9 cellular contexts compared by ENCODE assay signal in genomic region chr6:145749632-145750031, GRCh38. TPM values are rescaled to one million over a fixed set of nuclear protein-coding genes. Genes with fewer than 3 reads are reported as not detected.
DNase-seq lines count a peak whose midpoint lies in the region; ATAC-seq, FAIRE-seq and TF ChIP-seq lines count a peak whose summit lies in the region.
"Had no signal": no experiment of that assay in that cellular context is flagged by ENCODE, and none has a peak within 500 bp of the region (broad histone marks: within the 10 kb centered on the region; RNA-seq: fewer than 3 reads in every experiment).

No MANE protein-coding gene starts in this region.

- no peak overlapping the region for H3K27ac Mint-ChIP-seq in activated naive CD8-positive, alpha-beta T cell treated with anti-CD3 and anti-CD28 coated beads, Interleukin-2, amount 50 U/mL, for 24 hours

- peak overlapping the region in 1 of 2 experiments; percentile 40; a peak in 2 of 4 replicates for H3K9ac ChIP-seq in K562 (ENCODE audit: insufficient read depth in 1 of 2, low read depth in 2 of 2, low read length in 2 of 2)

- no peaks in the 10 kb centered on the region for H3K9me1 ChIP-seq in K562 (ENCODE audit: control insufficient read depth, insufficient read depth, low read length)

- CTCF ChIA-PET in K562 (lab: Yijun Ruan, JAX; ENCODE audit: low intra/inter-chr PET ratio), result interaction anchor here (0.6 kb wide), 1 partner anchor 47 kb away, joined by 3 read pairs; no protein-coding TSS in a partner anchor
- CTCF ChIA-PET in HEK293T (lab: Yijun Ruan, JAX), result no interaction called here

- TF ChIP-seq POLR2A in K562 (conservative IDR thresholded peaks at IDR 0.05), result no peak

- peak overlapping the region; percentile 81 for H2AFZ ChIP-seq in K562 (ENCODE audit: low read depth, low read length)

- no peaks in the 10 kb centered on the region for H3K27me3 Mint-ChIP-seq in activated naive CD8-positive, alpha-beta T cell treated with anti-CD3 and anti-CD28 coated beads, Interleukin-2, amount 50 U/mL, for 24 hours

- no peaks in the 10 kb centered on the region for H3K27me3 ChIP-seq in K562 (ENCODE audit: control insufficient read depth in 2 of 2, insufficient read depth in 2 of 2, low read length in 2 of 2)

- in situ Hi-C loops in K562 (cut with MboI), result no loop called here

- H3K4me3 Mint-ChIP-seq in activated naive CD8-positive, alpha-beta T cell treated with anti-CD3 and anti-CD28 coated beads, Interleukin-2, amount 50 U/mL, for 24 hours, result no peak overlapping the region

- TF ChIP-seq EP300 in K562 (IDR thresholded peaks at IDR 0.05; ENCODE audit: low read length), result peak; percentile 67

- no peaks in the 10 kb centered on the region for H3K9me3 ChIP-seq in K562 (replicated peaks; ENCODE audit: control insufficient read depth, insufficient read depth, low read depth, low read length)

- peak; percentile 83 for FAIRE-seq in K562 (lab: Jason Lieb, UNC)

- H3K4me2 ChIP-seq in K562 (ENCODE audit: insufficient read depth, low read length), result peak overlapping the region; percentile 50

- peak overlapping the region; percentile 55 for H3K27ac ChIP-seq in K562 (ENCODE audit: extremely low read depth, low read depth, low read length)

- DNase-seq in K562 (ENCODE audit: extremely low read depth in 1 of 4, low spot score in 3 of 4), result peak in 3 of 4 experiments; percentile 18 to 79 (median 68)
- DNase-seq in renal cortical epithelial cell (ENCODE audit: low read depth), result peak; percentile 88
- DNase-seq in COR-L47 (lab: John Stamatoyannopoulos, UW), result no peak
- DNase-seq in putamen (ENCODE audit: low spot score), result no peak
- DNase-seq in HEK293T (ENCODE audit: extremely low spot score), result no peak
- no peak for DNase-seq in activated naive CD8-positive, alpha-beta T cell treated with anti-CD3 and anti-CD28 coated beads, Interleukin-2, amount 50 U/mL, for 24 hours
- DNase-seq: NCI-H1436 had no signal

- no peaks in the 10 kb centered on the region for H3K79me2 ChIP-seq in K562 (ENCODE audit: control insufficient read depth, insufficient read depth, low read length)

- no peaks in the 10 kb centered on the region for H4K20me1 ChIP-seq in K562 (replicated peaks; ENCODE audit: control insufficient read depth, insufficient read depth, low read length)

- H3K36me3 ChIP-seq in K562 (ENCODE audit: control insufficient read depth, insufficient read depth, low read length), result no peaks in the 10 kb centered on the region

- intact Hi-C loops in K562 (cut with micrococcal nuclease), result no loop called here

- H3K4me1 ChIP-seq in K562 (replicated peaks in 1 of 2; ENCODE audit: control insufficient read depth in 2 of 2, insufficient read depth in 2 of 2, low read length in 2 of 2), result peaks cover 4 to 8% of the 10 kb centered on the region in 2 experiments; a peak in 3 of 5 replicates

- WGBS in K562 (ENCODE audit: insufficient coverage, low coverage, missing lambda C conversion rate), result 9% methylated on average over 1 of the region's 1 CpG

- no peak for TF ChIP-seq RAD21 in K562 (CRISPR knock-in tag; conservative IDR thresholded peaks at IDR 0.05 in 1 of 2, IDR thresholded peaks at IDR 0.05 in 1 of 2)

- POLR2A ChIA-PET in K562 (lab: Yijun Ruan, JAX) (interaction anchor here (1.2 to 1.5 kb wide), 2 partner anchors 9 to 14 kb away, joined by 4 to 6 read pairs; partner anchors contain the start of gene EPM2A), HEK293T (lab: Yijun Ruan, JAX) (no interaction called here)

- ATAC-seq in GM19023 (IDR thresholded peaks at IDR 0.05; ENCODE audit: unreplicated experiment), result peak; percentile 84
- ATAC-seq in HG03378 (IDR thresholded peaks at IDR 0.05; ENCODE audit: unreplicated experiment), result peak; percentile 88
- ATAC-seq in K562, result peak; percentile 96
- ATAC-seq in activated naive CD8-positive, alpha-beta T cell treated with anti-CD3 and anti-CD28 coated beads, Interleukin-2, amount 50 U/mL, for 24 hours, result no peak

- no peak overlapping the region for H3K4me3 ChIP-seq in K562

- no peaks in the 10 kb centered on the region for H3K9me3 Mint-ChIP-seq in activated naive CD8-positive, alpha-beta T cell treated with anti-CD3 and anti-CD28 coated beads, Interleukin-2, amount 50 U/mL, for 24 hours

- H3K4me1 Mint-ChIP-seq in activated naive CD8-positive, alpha-beta T cell treated with anti-CD3 and anti-CD28 coated beads, Interleukin-2, amount 50 U/mL, for 24 hours, result peaks cover 7% of the 10 kb centered on the region

- no TSS peak for BruUV-seq in K562 (replicated peaks; lab: Mats Ljungman, UMichigan)

- no peaks in the 10 kb centered on the region for H3K36me3 Mint-ChIP-seq in activated naive CD8-positive, alpha-beta T cell treated with anti-CD3 and anti-CD28 coated beads, Interleukin-2, amount 50 U/mL, for 24 hours (ENCODE audit: low read depth)

- TF ChIP-seq CTCF in K562 (IDR thresholded peaks at IDR 0.05 in 2 of 3, conservative IDR thresholded peaks at IDR 0.05 in 1 of 3; ENCODE audit: insufficient read depth in 2 of 3, low read depth in 1 of 3, low read length in 3 of 3), result no peak

TF ChIP-seq in K562, 482 proteins besides CTCF, POLR2A, EP300 and RAD21 (continues in another document):
- TF ChIP-seq PKNOX1 (IDR thresholded peaks at IDR 0.05), result peak; percentile 74
- TF ChIP-seq SOX6 (IDR thresholded peaks at IDR 0.05), result peak; percentile 43; the same call in 1 of the 2 replicates
- no peak for TF ChIP-seq ZNF57 (CRISPR knock-in tag; IDR thresholded peaks at IDR 0.05)
- TF ChIP-seq NR2C1 (IDR thresholded peaks at IDR 0.05), result peak; percentile 36; the same call in 1 of the 2 replicates
- TF ChIP-seq NR2C1 (tag; IDR thresholded peaks at IDR 0.05), result no peak
- TF ChIP-seq NFE2 (IDR thresholded peaks at IDR 0.05; ENCODE audit: low read depth), result peak; percentile 100
- TF ChIP-seq RBM14 (IDR thresholded peaks at IDR 0.05; ENCODE audit: borderline replicate concordance, insufficient read depth, low read depth, low read length), result no peak
- peak; percentile 27; the same call in 1 of the 2 replicates for TF ChIP-seq GATAD2B (IDR thresholded peaks at IDR 0.05; ENCODE audit: borderline replicate concordance)
- no peak for TF ChIP-seq TBP (optimal IDR thresholded peaks at IDR 0.05; ENCODE audit: low read depth, low read length)
- TF ChIP-seq CHD4 (IDR thresholded peaks at IDR 0.05; ENCODE audit: insufficient read depth, insufficient replicate concordance, low read depth, low read length, poor library complexity, severe bottlenecking), result no peak

TF ChIP-seq in HEK293T, 16 proteins besides CTCF, POLR2A, EP300 and RAD21:
- TF ChIP-seq TARDBP (IDR thresholded peaks at IDR 0.05) (no peak), FOXM1 (IDR thresholded peaks at IDR 0.05; ENCODE audit: borderline replicate concordance) (no peak), NFRKB (IDR thresholded peaks at IDR 0.05) (no peak), ARNT (IDR thresholded peaks at IDR 0.05) (no peak), ELF4 (IDR thresholded peaks at IDR 0.05) (no peak), ZNF384 (IDR thresholded peaks at IDR 0.05) (no peak), LEF1 (IDR thresholded peaks at IDR 0.05; ENCODE audit: borderline replicate concordance) (no peak)

RNA-seq across cellular contexts. Expression of gene EPM2A, which starts 14.3 kb away (rescaled TPM):
- total RNA-seq in K562 (2011; cell fraction: chromatin; rRNA removed; ENCODE audit: low replicate concordance), result 4.2 and 4.5 TPM in 2 replicates
- total RNA-seq in K562 (2011; cell fraction: nucleolus; rRNA removed), result 4.0 and 4.2 TPM in 2 replicates
- total RNA-seq in K562 (2011; cell fraction: nucleoplasm; rRNA removed), result 5.5 and 9.2 TPM in 2 replicates
- total RNA-seq in K562 (2014; rRNA removed), result 5.3 and 8.1 TPM in 2 replicates
- 2.5 and 2.8 TPM in 2 replicates for total RNA-seq in K562 (2014; rRNA removed; fragmentation: Illumina TruSeq; extraction: Trizol)
- total RNA-seq in K562 (2015; rRNA removed; fragmentation: Illumina TruSeq; extraction: Trizol), result 2.8 and 3.2 TPM in 2 replicates
- total RNA-seq in K562 (2021), result 3.5 and 4.4 TPM in 2 replicates
- 2.0 and 2.5 TPM in 2 replicates for polyA plus RNA-seq in K562 (2011; rRNA removed)
- polyA plus RNA-seq in K562 (2011; cell fraction: cytosol; rRNA removed), result 1.8 and 2.2 TPM in 2 replicates
- 3.0 and 4.4 TPM in 2 replicates for polyA plus RNA-seq in K562 (2011; cell fraction: nucleus; rRNA removed)
- 1.9 TPM in 2 replicates for polyA plus RNA-seq in K562 (2012)
- polyA plus RNA-seq in K562 (2014; fragmentation: Illumina TruSeq; extraction: Trizol), result 1.5 and 2.1 TPM in 2 replicates
- polyA plus RNA-seq in K562 (2014; fragmentation: Nextera tagmentation; extraction: Ambion mirVana), result 1 to 10 TPM in 1 of 2 experiments, under 1 TPM in 1; 0.35 to 2.5 TPM
- polyA plus RNA-seq in K562 (2014; rRNA removed), result 1.8 and 3.4 TPM in 2 replicates
- 3.1 and 4.3 TPM in 2 replicates for polyA minus RNA-seq in K562 (2011; rRNA and poly(A)+ RNA removed)
- polyA minus RNA-seq in K562 (2011; cell fraction: cytosol; rRNA and poly(A)+ RNA removed), result 2.4 and 2.5 TPM in 2 replicates
- 8.9 and 11.4 TPM in 2 replicates for polyA minus RNA-seq in K562 (2011; cell fraction: nucleus; rRNA and poly(A)+ RNA removed)
- 8.0 and 10.6 TPM in 2 replicates for total RNA-seq in renal cortical epithelial cell

Comparison
In these comparisons a context has a peak if more than half of its experiments do, and no peak if none do; other contexts are left out.
1. DNase-seq: peak in K562 (3 of 4) and renal cortical epithelial cell (single experiment); none in COR-L47 (single experiment), putamen (single experiment), HEK293T (single experiment) and activated naive CD8-positive, alpha-beta T cell treated with anti-CD3 and anti-CD28 coated beads, Interleukin-2, amount 50 U/mL, for 24 hours (single experiment).